In genomic region chr1:17216078-17216477, GRCh38 we compare ENCODE assay signal across 15 cellular contexts. TPM values are rescaled to one million over a fixed set of nuclear protein-coding genes. Genes with fewer than 3 reads are reported as not detected.
"Had no signal": no experiment of that assay in that cellular context is flagged by ENCODE, and none has a peak within 500 bp of the region (broad histone marks: within the 10 kb centered on the region; RNA-seq: fewer than 3 reads in every experiment).

No MANE protein-coding gene starts in this region.

- H3K27ac Mint-ChIP-seq: activated CD4-positive, alpha-beta memory T cell treated with anti-CD3 and anti-CD28 coated beads for 36 hours; activated naive CD8-positive, alpha-beta T cell treated with anti-CD3 and anti-CD28 coated beads, Interleukin-2, amount 10 ng/mL, durations not matched to agents 7 days and 5 days; memory B cell had no signal

- DNase-seq: activated CD4-positive, alpha-beta memory T cell treated with anti-CD3 and anti-CD28 coated beads for 36 hours; activated effector memory CD4-positive, alpha-beta T cell treated with anti-CD3 and anti-CD28 coated beads, Interleukin-2, amount 50 U/mL, for 16 hours; activated naive CD8-positive, alpha-beta T cell treated with anti-CD3 and anti-CD28 coated beads, Interleukin-2, amount 10 ng/mL, durations not matched to agents 7 days and 5 days; activated T-cell treated with anti-CD3 and anti-CD28 coated beads, Interleukin-2, amount 50 U/mL, for 4 hours; anterior cingulate cortex; dorsolateral prefrontal cortex; heart left ventricle; left colon; small intestine; T-helper 9 cell; tibial artery had no signal

- H3K36me3 Mint-ChIP-seq: activated CD4-positive, alpha-beta memory T cell treated with anti-CD3 and anti-CD28 coated beads for 36 hours; activated naive CD8-positive, alpha-beta T cell treated with anti-CD3 and anti-CD28 coated beads, Interleukin-2, amount 10 ng/mL, durations not matched to agents 7 days and 5 days; memory B cell had no signal

- H3K4me3 ChIP-seq: dorsolateral prefrontal cortex, heart left ventricle, tibial artery had no signal

- H3K36me3 ChIP-seq: heart left ventricle, tibial artery had no signal

- H3K9me3 ChIP-seq: heart left ventricle, tibial artery had no signal

- ATAC-seq: activated T-cell treated with anti-CD3 and anti-CD28 coated beads, Interleukin-2, amount 50 U/mL, for 4 hours; heart left ventricle; left colon had no signal

- H3K4me3 Mint-ChIP-seq: activated CD4-positive, alpha-beta memory T cell treated with anti-CD3 and anti-CD28 coated beads for 36 hours; activated naive CD8-positive, alpha-beta T cell treated with anti-CD3 and anti-CD28 coated beads, Interleukin-2, amount 10 ng/mL, durations not matched to agents 7 days and 5 days; activated T-cell treated with anti-CD3 and anti-CD28 coated beads, Interleukin-2, amount 50 U/mL, for 4 hours; memory B cell had no signal

- H3K9me3 Mint-ChIP-seq: activated CD4-positive, alpha-beta memory T cell treated with anti-CD3 and anti-CD28 coated beads for 36 hours; activated naive CD8-positive, alpha-beta T cell treated with anti-CD3 and anti-CD28 coated beads, Interleukin-2, amount 10 ng/mL, durations not matched to agents 7 days and 5 days; activated T-cell treated with anti-CD3 and anti-CD28 coated beads, Interleukin-2, amount 50 U/mL, for 4 hours; memory B cell had no signal

- H3K27ac ChIP-seq: dorsolateral prefrontal cortex, heart left ventricle, tibial artery had no signal

RNA-seq across cellular contexts. Expression of gene PADI1, which starts 11.2 kb away (rescaled TPM):
- total RNA-seq: activated CD4-positive, alpha-beta memory T cell treated with anti-CD3 and anti-CD28 coated beads for 36 hours; activated naive CD8-positive, alpha-beta T cell treated with anti-CD3 and anti-CD28 coated beads, Interleukin-2, amount 10 ng/mL, durations not matched to agents 7 days and 5 days; activated T-cell treated with anti-CD3 and anti-CD28 coated beads, Interleukin-2, amount 50 U/mL, for 4 hours; fibroblast of lung; frontal cortex; heart left ventricle had no signal
- polyA plus RNA-seq: fibroblast of lung had no signal

RNA-seq across cellular contexts. Expression of gene PADI3, which starts 32.8 kb away (rescaled TPM):
- total RNA-seq: activated CD4-positive, alpha-beta memory T cell treated with anti-CD3 and anti-CD28 coated beads for 36 hours; activated naive CD8-positive, alpha-beta T cell treated with anti-CD3 and anti-CD28 coated beads, Interleukin-2, amount 10 ng/mL, durations not matched to agents 7 days and 5 days; activated T-cell treated with anti-CD3 and anti-CD28 coated beads, Interleukin-2, amount 50 U/mL, for 4 hours; dorsolateral prefrontal cortex; fibroblast of lung; frontal cortex; heart left ventricle; left colon had no signal
- polyA plus RNA-seq: fibroblast of lung, heart left ventricle, neural cell had no signal
